ENCODE assay signal across 20 cellular contexts in the genomic region with DNA sequence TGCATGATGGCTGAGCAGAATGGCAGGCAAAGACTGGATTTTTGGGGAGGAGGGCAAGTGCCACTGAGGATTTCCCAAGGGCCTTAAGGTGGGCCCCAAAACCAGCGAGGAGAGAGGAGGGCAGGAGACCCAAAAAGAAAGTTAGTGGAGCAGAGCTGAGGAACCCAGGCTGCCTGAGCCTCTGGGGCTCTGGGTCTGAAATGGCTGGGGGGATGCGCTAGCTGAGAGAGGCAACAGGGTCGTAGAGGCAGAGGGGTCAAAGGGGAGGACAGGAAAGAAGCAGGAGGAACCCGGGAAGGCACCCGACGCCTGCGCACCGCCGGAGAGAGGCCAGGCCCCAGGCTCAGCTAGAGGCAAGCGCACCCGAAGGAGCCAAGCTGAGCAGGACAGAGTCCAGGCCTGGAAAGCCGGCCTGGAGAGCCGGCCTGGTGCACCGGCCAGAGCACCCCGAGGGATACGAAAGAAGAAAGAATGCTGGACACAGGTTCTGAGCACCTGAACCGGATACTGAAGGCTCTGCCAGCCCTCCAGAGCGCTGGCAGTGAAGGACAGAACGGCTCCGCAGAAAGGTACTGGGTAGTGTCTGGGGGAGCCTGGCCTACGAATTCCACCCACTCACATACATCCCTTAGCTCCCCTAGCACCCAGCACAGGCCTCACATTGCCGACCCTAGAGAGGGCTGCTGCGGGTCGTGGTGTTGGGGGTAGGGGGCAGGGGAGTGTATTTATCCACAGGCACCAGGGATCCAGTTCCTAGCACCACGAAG. TPM values are rescaled to one million over a fixed set of nuclear protein-coding genes. Genes with fewer than 3 reads are reported as not detected.
DNase-seq lines count a peak whose midpoint lies in the region; ATAC-seq and TF ChIP-seq lines count a peak whose summit lies in the region.
"Had no signal": no experiment of that assay in that cellular context is flagged by ENCODE, and none has a peak within 500 bp of the region (broad histone marks: within the 10 kb centered on the region; RNA-seq: fewer than 3 reads in every experiment).

No MANE protein-coding gene starts in this region.

- H3K4me3 Mint-ChIP-seq in naive thymus-derived CD4-positive, alpha-beta T cell = no peak overlapping the region

- DNase-seq in right atrium auricular region (ENCODE audit: low spot score) = peak; percentile 43
- DNase-seq in cardiac septum (ENCODE audit: low spot score) = no peak
- DNase-seq in H7 = peak; percentile 73
- peak; percentile 44 for DNase-seq in retina
- DNase-seq in naive thymus-derived CD4-positive, alpha-beta T cell = no peak
- DNase-seq in dermis blood vessel endothelial cell = no peak
- DNase-seq: EL, GOT3, Kasumi-1, NCI-H1048, NCI-H1436, NCI-H187 treated with DMSO at 0.1 percent for 48 hours, NCI-H2107, NCI-H446 treated with DMSO at 0.1 percent for 48 hours, NCI-H526 treated with DMSO at 0.1 percent for 48 hours, Right ventricle myocardium superior had no signal

- H3K27me3 Mint-ChIP-seq in naive thymus-derived CD4-positive, alpha-beta T cell = peaks cover 85 to 92% (median 87%) of the 10 kb centered on the region in 5 donors

- H3K4me1 Mint-ChIP-seq in naive thymus-derived CD4-positive, alpha-beta T cell = peaks cover 15 to 33% (median 26%) of the 10 kb centered on the region in 7 donors

- H3K4me3 ChIP-seq in right atrium auricular region (peak overlapping the region in 1 of 2 donors; percentile 8), H7 (ENCODE audit: insufficient read depth, low read depth, low read length) (no peak overlapping the region), iPS-18c (ENCODE audit: insufficient read depth, low read depth, low read length) (0 out of 2 replicates have a peak overlapping the region, but pooled peaks have one; percentile 9)
- no peak overlapping the region for H3K4me3 ChIP-seq in naive thymus-derived CD4-positive, alpha-beta T cell (ENCODE audit: low read length)
- H3K4me3 ChIP-seq: GM12878 had no signal

- H3K27me3 ChIP-seq in right atrium auricular region (peaks cover 3 to 20% of the 10 kb centered on the region in 2 donors), H7 (ENCODE audit: control insufficient read depth, insufficient read depth, low read length) (peaks cover 98% of the 10 kb centered on the region)
- peaks cover 3 to 28% of the 10 kb centered on the region in 2 donors for H3K27me3 ChIP-seq in naive thymus-derived CD4-positive, alpha-beta T cell (ENCODE audit: control insufficient read depth in 2 of 2, insufficient read depth in 2 of 2, low read length in 2 of 2)

- H3K36me3 ChIP-seq in right atrium auricular region = no peaks in the 10 kb centered on the region
- H3K36me3 ChIP-seq in H7 (replicated peaks; ENCODE audit: control insufficient read depth, insufficient read depth, low read length) = no peaks in the 10 kb centered on the region
- H3K36me3 ChIP-seq in naive thymus-derived CD4-positive, alpha-beta T cell (ENCODE audit: control insufficient read depth in 2 of 3, insufficient read depth in 3 of 3, low read length in 3 of 3) = no peaks in the 10 kb centered on the region

- CTCF ChIA-PET in naive thymus-derived CD4-positive, alpha-beta T cell (lab: Charles Lee) = no interaction called here

- no peak overlapping the region for H3K27ac Mint-ChIP-seq in naive thymus-derived CD4-positive, alpha-beta T cell

- peaks cover 0 to 3% (median 0%) of the 10 kb centered on the region in 11 donors for H3K9me3 Mint-ChIP-seq in naive thymus-derived CD4-positive, alpha-beta T cell

- H3K9me3 ChIP-seq in right atrium auricular region (no peaks in the 10 kb centered on the region), iPS-18c (ENCODE audit: control insufficient read depth, insufficient read depth, low read length) (peaks cover 2% of the 10 kb centered on the region)
- H3K9me3 ChIP-seq in naive thymus-derived CD4-positive, alpha-beta T cell (ENCODE audit: control insufficient read depth in 2 of 3, low read length in 3 of 3) = no peaks in the 10 kb centered on the region

- no peak for ATAC-seq in HG02678 (IDR thresholded peaks at IDR 0.05; ENCODE audit: unreplicated experiment)
- ATAC-seq in naive thymus-derived CD4-positive, alpha-beta T cell = no peak
- ATAC-seq: GM12878 had no signal

- H3K27ac ChIP-seq in right atrium auricular region = no peak overlapping the region
- H3K27ac ChIP-seq in naive thymus-derived CD4-positive, alpha-beta T cell (ENCODE audit: low read depth, low read length) = no peak overlapping the region

- no peak for TF ChIP-seq CTCF in right atrium auricular region (IDR thresholded peaks at IDR 0.05)

- peaks cover 0 to 6% (median 0%) of the 10 kb centered on the region in 5 donors for H3K36me3 Mint-ChIP-seq in naive thymus-derived CD4-positive, alpha-beta T cell

- intact Hi-C loops in cardiac septum (cut with DNase I) = no loop called here
- intact Hi-C loops in naive thymus-derived CD4-positive, alpha-beta T cell (cut with micrococcal nuclease) = no loop called here

- POLR2A ChIA-PET in naive thymus-derived CD4-positive, alpha-beta T cell (lab: Charles Lee) = no interaction called here

- peaks cover 0 to 29% of the 10 kb centered on the region in 2 donors for H3K4me1 ChIP-seq in right atrium auricular region
- peaks cover 0 to 14% of the 10 kb centered on the region in 2 donors for H3K4me1 ChIP-seq in naive thymus-derived CD4-positive, alpha-beta T cell (ENCODE audit: control insufficient read depth in 2 of 2, insufficient read depth in 2 of 2, low read length in 2 of 2)

RNA-seq across cellular contexts. Expression of a gene that starts 4.2 kb away (rescaled TPM):
- total RNA-seq in right atrium auricular region (under 1 TPM; 0.70 to 0.86 TPM), cardiac septum (0.27 TPM), dermis blood vessel endothelial cell (0.17 TPM in 1 of 2 replicates, not detected in the other)
- not detected in 2 replicates for total RNA-seq in H7 (2014; rRNA removed; shearing (Covaris generic))
- not detected for total RNA-seq in naive thymus-derived CD4-positive, alpha-beta T cell
- not detected for polyA plus RNA-seq in naive thymus-derived CD4-positive, alpha-beta T cell
- total RNA-seq: GM12878, MCF 10A had no signal
- polyA plus RNA-seq: GM12878 had no signal

RNA-seq across cellular contexts. Expression of a gene that starts 39.5 kb away (rescaled TPM):
- total RNA-seq in right atrium auricular region = not detected
- total RNA-seq in cardiac septum = 0.43 TPM
- total RNA-seq in H7 (2014; rRNA removed; shearing (Covaris generic)) = 0.14 TPM in 1 of 2 replicates, not detected in the other
- total RNA-seq in naive thymus-derived CD4-positive, alpha-beta T cell = not detected
- polyA plus RNA-seq in naive thymus-derived CD4-positive, alpha-beta T cell = not detected
- total RNA-seq in dermis blood vessel endothelial cell = not detected in 2 replicates
- total RNA-seq: GM12878, MCF 10A had no signal
- polyA plus RNA-seq: GM12878 had no signal

Comparison
In these comparisons a context has a peak if more than half of its experiments do, and no peak if none do; other contexts are left out.
1. DNase-seq: peak in right atrium auricular region (single experiment), H7 (single experiment) and retina (single experiment); none in cardiac septum (single experiment), naive thymus-derived CD4-positive, alpha-beta T cell (0 of 9) and dermis blood vessel endothelial cell (single experiment).